ENCODE assay signal across 1 cellular context in the genomic region with DNA sequence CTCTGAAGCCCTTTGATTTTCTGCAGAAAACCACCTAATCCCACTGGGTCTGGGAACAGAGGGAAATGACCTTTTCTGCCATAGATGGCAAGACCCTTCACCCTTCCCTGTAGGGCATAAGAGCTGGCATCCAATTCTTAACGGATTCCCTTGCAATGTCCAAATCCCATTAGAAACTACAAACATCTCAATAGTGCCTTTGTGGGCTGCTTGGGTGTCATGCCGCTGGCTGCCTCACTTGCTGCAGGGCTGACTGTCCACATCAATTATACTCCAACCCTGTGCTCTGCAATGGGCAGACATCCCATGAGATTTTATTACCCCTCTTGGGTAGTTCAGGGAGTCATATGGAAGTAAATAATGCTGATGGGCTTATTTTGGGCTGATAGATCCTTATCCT.
TF ChIP-seq lines count a peak whose summit lies in the region.

No MANE protein-coding gene starts in this region.

TF ChIP-seq in GM12878, 131 proteins besides CTCF, POLR2A, EP300 and RAD21:
- TF ChIP-seq RUNX3 (IDR thresholded peaks at IDR 0.05; ENCODE audit: low read length) (0 out of 2 replicates have a peak, but pooled peaks have one; percentile 24), POLR2AphosphoS5 (IDR thresholded peaks at IDR 0.05; ENCODE audit: low read length) (no peak)
